Comparison of ENCODE assay signal across 1 cellular context in the genomic region with DNA sequence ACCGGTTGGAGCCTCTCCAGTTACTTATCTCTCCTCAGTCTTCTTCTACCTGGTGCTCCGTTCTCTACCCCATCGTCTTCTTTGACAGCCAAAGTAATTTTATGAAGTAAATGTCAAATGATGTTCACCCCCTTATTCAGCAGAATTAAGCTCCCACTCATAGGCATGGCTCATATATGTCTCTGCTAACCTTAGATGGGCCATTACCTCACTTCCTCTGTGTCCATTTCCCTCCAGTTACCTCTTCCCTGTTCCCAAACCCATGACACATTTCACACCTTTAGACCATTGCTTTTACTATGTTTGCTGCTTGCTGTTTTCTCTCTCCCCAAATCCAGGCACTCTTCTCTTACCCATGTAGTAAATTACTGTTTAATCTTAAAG.
TF ChIP-seq lines count a peak whose summit lies in the region.

No MANE protein-coding gene starts in this region.

TF ChIP-seq in neural cell, 6 proteins besides CTCF, POLR2A, EP300 and RAD21 (continued from another document):
- TF ChIP-seq, protein P1, sequence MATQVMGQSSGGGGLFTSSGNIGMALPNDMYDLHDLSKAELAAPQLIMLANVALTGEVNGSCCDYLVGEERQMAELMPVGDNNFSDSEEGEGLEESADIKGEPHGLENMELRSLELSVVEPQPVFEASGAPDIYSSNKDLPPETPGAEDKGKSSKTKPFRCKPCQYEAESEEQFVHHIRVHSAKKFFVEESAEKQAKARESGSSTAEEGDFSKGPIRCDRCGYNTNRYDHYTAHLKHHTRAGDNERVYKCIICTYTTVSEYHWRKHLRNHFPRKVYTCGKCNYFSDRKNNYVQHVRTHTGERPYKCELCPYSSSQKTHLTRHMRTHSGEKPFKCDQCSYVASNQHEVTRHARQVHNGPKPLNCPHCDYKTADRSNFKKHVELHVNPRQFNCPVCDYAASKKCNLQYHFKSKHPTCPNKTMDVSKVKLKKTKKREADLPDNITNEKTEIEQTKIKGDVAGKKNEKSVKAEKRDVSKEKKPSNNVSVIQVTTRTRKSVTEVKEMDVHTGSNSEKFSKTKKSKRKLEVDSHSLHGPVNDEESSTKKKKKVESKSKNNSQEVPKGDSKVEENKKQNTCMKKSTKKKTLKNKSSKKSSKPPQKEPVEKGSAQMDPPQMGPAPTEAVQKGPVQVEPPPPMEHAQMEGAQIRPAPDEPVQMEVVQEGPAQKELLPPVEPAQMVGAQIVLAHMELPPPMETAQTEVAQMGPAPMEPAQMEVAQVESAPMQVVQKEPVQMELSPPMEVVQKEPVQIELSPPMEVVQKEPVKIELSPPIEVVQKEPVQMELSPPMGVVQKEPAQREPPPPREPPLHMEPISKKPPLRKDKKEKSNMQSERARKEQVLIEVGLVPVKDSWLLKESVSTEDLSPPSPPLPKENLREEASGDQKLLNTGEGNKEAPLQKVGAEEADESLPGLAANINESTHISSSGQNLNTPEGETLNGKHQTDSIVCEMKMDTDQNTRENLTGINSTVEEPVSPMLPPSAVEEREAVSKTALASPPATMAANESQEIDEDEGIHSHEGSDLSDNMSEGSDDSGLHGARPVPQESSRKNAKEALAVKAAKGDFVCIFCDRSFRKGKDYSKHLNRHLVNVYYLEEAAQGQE (IDR thresholded peaks at IDR 0.05; ENCODE audit: borderline replicate concordance): no peak
- TF ChIP-seq TAF1 (IDR thresholded peaks at IDR 0.05; ENCODE audit: low read depth): no peak
- TF ChIP-seq MXI1 (conservative IDR thresholded peaks at IDR 0.05; ENCODE audit: poor library complexity, severe bottlenecking): no peak
- TF ChIP-seq EZH2 (IDR thresholded peaks at IDR 0.05; ENCODE audit: borderline replicate concordance, insufficient read depth, low read length, poor library complexity, severe bottlenecking): no peak
- TF ChIP-seq POLR2AphosphoS5 (IDR thresholded peaks at IDR 0.05): no peak
